ENCODE assay signal across 8 cellular contexts in genomic region chr17:39980402-39981206, GRCh38. TPM values are rescaled to one million over a fixed set of nuclear protein-coding genes. Genes with fewer than 3 reads are reported as not detected.
DNase-seq lines count a peak whose midpoint lies in the region; ATAC-seq and TF ChIP-seq lines count a peak whose summit lies in the region.

Gene PSMD3 (plus strand): TSS chr17:39980807. CDS start chr17:39980971, 164 bp downstream.

- peak within 1 kb of the TSS; percentile 92 for H3K27ac Mint-ChIP-seq in activated CD4-positive, alpha-beta T cell treated with anti-CD3 and anti-CD28 coated beads, Interleukin-2, amount 10 ng/mL, durations not matched to agents 24 days and 14 days

- DNase-seq in NCI-H526 treated with DMSO at 0.1 percent for 48 hours (lab: John Stamatoyannopoulos, UW): peak; percentile 98
- peak; percentile 99 for DNase-seq in activated CD4-positive, alpha-beta T cell treated with anti-CD3 and anti-CD28 coated beads, Interleukin-2, amount 10 ng/mL, durations not matched to agents 24 days and 14 days
- DNase-seq in colonic mucosa: peak; percentile 99
- peak; percentile 95 to 97 for DNase-seq in stimulated activated CD4-positive, alpha-beta T cell treated with anti-CD3 and anti-CD28 coated beads, Interleukin-1b, Interleukin-23, amount 100 ng/mL, for 4 hours (ENCODE audit: low read depth in 2 of 2)

- peak within 1 kb of the TSS; percentile 97 to 99 for H3K9ac ChIP-seq in colonic mucosa (ENCODE audit: low read depth in 2 of 2, low read length in 2 of 2)

- TF ChIP-seq CTCF in C4-2B (conservative IDR thresholded peaks at IDR 0.05) (peak; percentile 88), colonic mucosa (IDR thresholded peaks at IDR 0.05) (peak; percentile 60)

- intact Hi-C loops in activated CD4-positive, alpha-beta T cell treated with anti-CD3 and anti-CD28 coated beads, Interleukin-2, amount 10 ng/mL, durations not matched to agents 24 days and 14 days (cut with micrococcal nuclease): loop anchor here (1.0 kb wide), 8 partner anchors 21 to 358 kb away; partner anchors contain the start of genes LRRC3C, MED24, MIEN1 and ORMDL3
- intact Hi-C loops in colonic mucosa (cut with DNase I): no loop called here

- H3K9me3 Mint-ChIP-seq in activated CD4-positive, alpha-beta T cell treated with anti-CD3 and anti-CD28 coated beads, Interleukin-2, amount 10 ng/mL, durations not matched to agents 24 days and 14 days: no peaks in the 10 kb centered on the region

- H3K4me3 Mint-ChIP-seq in activated CD4-positive, alpha-beta T cell treated with anti-CD3 and anti-CD28 coated beads, Interleukin-2, amount 10 ng/mL, durations not matched to agents 24 days and 14 days: peak within 1 kb of the TSS; percentile 91

- H3K36me3 Mint-ChIP-seq in activated CD4-positive, alpha-beta T cell treated with anti-CD3 and anti-CD28 coated beads, Interleukin-2, amount 10 ng/mL, durations not matched to agents 24 days and 14 days (ENCODE audit: low read depth): peaks cover 24% of the 10 kb centered on the region

- H3K4me1 Mint-ChIP-seq in activated CD4-positive, alpha-beta T cell treated with anti-CD3 and anti-CD28 coated beads, Interleukin-2, amount 10 ng/mL, durations not matched to agents 24 days and 14 days: peaks cover 28% of the 10 kb centered on the region

- H3K27ac ChIP-seq in C4-2B (peak within 1 kb of the TSS; percentile 97), colonic mucosa (peak within 1 kb of the TSS; percentile 80), layer of hippocampus (ENCODE audit: low read depth, low read length) (peak within 1 kb of the TSS; percentile 88)

- H3K27me3 ChIP-seq in colonic mucosa: no peaks in the 10 kb centered on the region
- H3K27me3 ChIP-seq in layer of hippocampus (ENCODE audit: control insufficient read depth, insufficient read depth, low read length): no peaks in the 10 kb centered on the region

- H3K4me1 ChIP-seq in colonic mucosa: no peaks in the 10 kb centered on the region

- no peaks in the 10 kb centered on the region for H3K9me3 ChIP-seq in colonic mucosa

- H3K36me3 ChIP-seq in colonic mucosa: peaks cover 8% of the 10 kb centered on the region

- ATAC-seq in GM19328 (IDR thresholded peaks at IDR 0.05; ENCODE audit: unreplicated experiment) (peak; percentile 93), HG03520 (IDR thresholded peaks at IDR 0.05; ENCODE audit: unreplicated experiment) (peak; percentile 92)

- peaks cover 8% of the 10 kb centered on the region for H3K27me3 Mint-ChIP-seq in activated CD4-positive, alpha-beta T cell treated with anti-CD3 and anti-CD28 coated beads, Interleukin-2, amount 10 ng/mL, durations not matched to agents 24 days and 14 days

- peak within 1 kb of the TSS; percentile 84 for H3K4me3 ChIP-seq in colonic mucosa

RNA-seq across cellular contexts. Expression of gene PSMD3, which starts in this region (rescaled TPM):
- 199 and 204 TPM in 2 replicates for total RNA-seq in activated CD4-positive, alpha-beta T cell treated with anti-CD3 and anti-CD28 coated beads, Interleukin-2, amount 10 ng/mL, durations not matched to agents 24 days and 14 days
- 100 to 1,000 TPM; 106 to 152 TPM for total RNA-seq in colonic mucosa

Comparison
In these comparisons a context has a peak if more than half of its experiments do, and no peak if none do; other contexts are left out.
1. Peak in every context shown above with its lines: DNase-seq, ATAC-seq, H3K4me3 ChIP-seq and H3K27ac ChIP-seq.